ENCODE assay signal across 9 cellular contexts in the genomic region with DNA sequence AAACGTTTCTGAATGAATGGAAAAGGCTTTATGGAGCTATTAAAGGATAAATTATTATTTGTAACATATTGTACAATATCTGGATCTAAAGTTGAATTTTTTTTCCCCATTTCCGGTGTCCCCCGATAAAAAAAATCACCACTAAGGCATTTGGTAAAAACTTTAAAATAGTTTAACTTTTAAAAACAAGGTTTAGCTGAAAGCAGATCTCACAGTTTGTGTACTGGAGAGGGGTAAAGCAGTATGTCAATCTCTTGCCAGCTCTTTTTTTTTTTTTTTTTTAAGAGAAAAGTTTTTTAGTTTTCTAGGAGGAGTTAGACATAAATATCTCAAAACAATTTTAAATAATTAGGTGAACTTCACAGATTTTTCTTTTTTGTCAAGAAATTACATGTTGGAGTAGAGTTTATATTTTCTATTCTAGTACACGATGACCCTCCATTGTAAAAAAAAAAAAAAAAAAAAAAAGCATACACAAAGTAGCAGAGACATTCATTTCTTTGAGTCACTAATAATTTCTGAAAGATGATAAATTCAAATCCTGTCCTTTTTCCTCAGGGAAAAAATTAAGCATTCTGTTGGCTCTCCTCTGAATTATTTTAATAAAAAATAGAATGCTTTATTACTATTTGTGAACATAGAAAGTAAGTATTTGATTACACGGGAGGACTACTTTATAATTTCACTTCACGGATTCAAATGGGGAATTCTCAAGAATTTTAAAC. TPM values are rescaled to one million over a fixed set of nuclear protein-coding genes. Genes with fewer than 3 reads are reported as not detected.
DNase-seq lines count a peak whose midpoint lies in the region; ATAC-seq and TF ChIP-seq lines count a peak whose summit lies in the region.
"Had no signal": no experiment of that assay in that cellular context is flagged by ENCODE, and none has a peak within 500 bp of the region (broad histone marks: within the 10 kb centered on the region; RNA-seq: fewer than 3 reads in every experiment).

No MANE protein-coding gene starts in this region.

- TF ChIP-seq CTCF in heart left ventricle (IDR thresholded peaks at IDR 0.05) (no peak), astrocyte of the spinal cord (IDR thresholded peaks at IDR 0.05; ENCODE audit: low read depth, low read length) (no peak), lower lobe of right lung (IDR thresholded peaks at IDR 0.05) (no peak), upper lobe of right lung (IDR thresholded peaks at IDR 0.05) (no peak)

- intact Hi-C loops in heart left ventricle (cut with DNase I) (loop anchor here in 1 of 10 donors (5.0 kb wide), 1 partner anchor 880 kb away; no protein-coding TSS in a partner anchor), Right ventricle myocardium inferior (cut with DNase I) (loop anchor here (5.0 kb wide), 2 partner anchors 505 to 1095 kb away; a partner anchor contains a TSS), lower lobe of right lung (cut with DNase I) (no loop called here), upper lobe of right lung (cut with DNase I) (no loop called here)

- ATAC-seq in heart left ventricle = no peak
- no peak for ATAC-seq in Right ventricle myocardium inferior
- ATAC-seq in lower lobe of right lung = no peak
- ATAC-seq in upper lobe of right lung = no peak
- no peak for ATAC-seq in GM21381 (IDR thresholded peaks at IDR 0.05; ENCODE audit: unreplicated experiment)
- ATAC-seq in GM21447 (IDR thresholded peaks at IDR 0.05; ENCODE audit: unreplicated experiment) = no peak

- H3K4me1 ChIP-seq in heart left ventricle = peaks cover 0 to 28% (median 16%) of the 10 kb centered on the region in 12 donors
- H3K4me1 ChIP-seq in lower lobe of right lung = peaks cover 21% of the 10 kb centered on the region
- H3K4me1 ChIP-seq in upper lobe of right lung = peaks cover 13% of the 10 kb centered on the region

- no peak for DNase-seq in heart left ventricle
- no peak for DNase-seq in Right ventricle myocardium inferior (ENCODE audit: missing footprints)
- DNase-seq in astrocyte of the spinal cord (ENCODE audit: low read depth, low spot score) = peak; percentile 32
- DNase-seq in lower lobe of right lung = no peak
- DNase-seq in upper lobe of right lung = no peak
- DNase-seq in HuH-7.5 (ENCODE audit: low spot score) = no peak
- DNase-seq: cerebellar nuclear complex had no signal

- H3K36me3 ChIP-seq in heart left ventricle (peaks cover 0 to 5% (median 0%) of the 10 kb centered on the region in 9 donors), lower lobe of right lung (no peaks in the 10 kb centered on the region), upper lobe of right lung (peaks cover 5% of the 10 kb centered on the region)

- H3K4me3 ChIP-seq in heart left ventricle = peak overlapping the region; percentile 37 to 98 (median 67)
- peak overlapping the region; percentile 54 for H3K4me3 ChIP-seq in astrocyte of the spinal cord (ENCODE audit: low read depth, low read length)
- H3K4me3 ChIP-seq in lower lobe of right lung = peak overlapping the region; percentile 60
- H3K4me3 ChIP-seq in upper lobe of right lung = peak overlapping the region; percentile 58

- WGBS in heart left ventricle, 4 donors = 33 to 42% (median 37%) methylated on average over 6 of the region's 6 CpGs

- H3K27ac ChIP-seq in heart left ventricle (peak overlapping the region; percentile 87 to 99 (median 96)), lower lobe of right lung (peak overlapping the region; percentile 98), upper lobe of right lung (peak overlapping the region; percentile 96)

- in situ Hi-C loops in astrocyte of the spinal cord (cut with HindIII; ENCODE audit: low sequenced_read_pairs) = no loop called here

- no peaks in the 10 kb centered on the region for H3K9me3 ChIP-seq in heart left ventricle
- H3K9me3 ChIP-seq in lower lobe of right lung = no peaks in the 10 kb centered on the region
- H3K9me3 ChIP-seq in upper lobe of right lung = no peaks in the 10 kb centered on the region

- H3K27me3 ChIP-seq in heart left ventricle (no peaks in the 10 kb centered on the region), lower lobe of right lung (ENCODE audit: low read depth) (no peaks in the 10 kb centered on the region), upper lobe of right lung (no peaks in the 10 kb centered on the region)

- no peak for TF ChIP-seq POLR2A in heart left ventricle (IDR thresholded peaks at IDR 0.05)

RNA-seq across cellular contexts. Expression of a gene that starts 1.9 kb away (rescaled TPM):
- 10 to 100 TPM; 41.3 to 98.4 (median 60.8) TPM for total RNA-seq in heart left ventricle
- polyA plus RNA-seq in heart left ventricle = 10 to 100 TPM; 21.4 to 38.6 TPM
- total RNA-seq in Right ventricle myocardium inferior = 65.8 TPM
- total RNA-seq in lower lobe of right lung = 81.9 TPM
- 74.0 TPM for total RNA-seq in upper lobe of right lung
